Comparison of ENCODE assay signal across 1 cellular context in genomic region chr1:114346480-114347029, GRCh38.
TF ChIP-seq lines count a peak whose summit lies in the region.

No MANE protein-coding gene starts in this region.

TF ChIP-seq in GM12878, 131 proteins besides CTCF, POLR2A, EP300 and RAD21 (continued from another document):
- TF ChIP-seq ZSCAN29 (IDR thresholded peaks at IDR 0.05): no peak
- TF ChIP-seq RAD51 (IDR thresholded peaks at IDR 0.05): no peak
- peak; percentile 66 to 68; a peak in 3 of 4 replicates for TF ChIP-seq BHLHE40 (IDR thresholded peaks at IDR 0.05; ENCODE audit: borderline replicate concordance in 1 of 2, low read depth in 2 of 2, low read length in 1 of 2)
- peak; percentile 65; the same call in 1 of the 2 replicates for TF ChIP-seq LARP7 (IDR thresholded peaks at IDR 0.05)
- TF ChIP-seq YY1 (IDR thresholded peaks at IDR 0.05; ENCODE audit: low read depth, low read length): peak; percentile 90
- no peak for TF ChIP-seq REST (IDR thresholded peaks at IDR 0.05; ENCODE audit: low read depth, low read length)
- 0 out of 2 replicates have a peak, but pooled peaks have one; percentile 58 for TF ChIP-seq HSF1 (IDR thresholded peaks at IDR 0.05; ENCODE audit: low read depth, low read length)
- TF ChIP-seq SREBF1 (IDR thresholded peaks at IDR 0.05; ENCODE audit: low read length): 0 out of 2 replicates have a peak, but pooled peaks have one; percentile 22
- no peak for TF ChIP-seq PML (IDR thresholded peaks at IDR 0.05; ENCODE audit: low read length)
- TF ChIP-seq ATF3 (IDR thresholded peaks at IDR 0.05; ENCODE audit: borderline replicate concordance, extremely low read depth, low read depth, low read length): peak; percentile 64; the same call in 1 of the 2 replicates
- peak; percentile 95 for TF ChIP-seq STAT1 (conservative IDR thresholded peaks at IDR 0.05)
- 0 out of 2 replicates have a peak, but pooled peaks have one; percentile 34 for TF ChIP-seq JUND (IDR thresholded peaks at IDR 0.05; ENCODE audit: low read depth, low read length)
- TF ChIP-seq IRF3 (IDR thresholded peaks at IDR 0.05): peak; percentile 45; the same call in 1 of the 2 replicates
- no peak for TF ChIP-seq CEBPZ (IDR thresholded peaks at IDR 0.05; ENCODE audit: low read depth, low read length)
- no peak for TF ChIP-seq SMAD5 (IDR thresholded peaks at IDR 0.05; ENCODE audit: low read depth)
- TF ChIP-seq ZNF592 (IDR thresholded peaks at IDR 0.05): peak; percentile 92; the same call in 1 of the 2 replicates
- peak; percentile 60; the same call in 1 of the 2 replicates for TF ChIP-seq MXI1 (IDR thresholded peaks at IDR 0.05; ENCODE audit: low read depth, low read length)
- no peak for TF ChIP-seq BMI1 (IDR thresholded peaks at IDR 0.05; ENCODE audit: borderline replicate concordance)
- TF ChIP-seq HDGF (IDR thresholded peaks at IDR 0.05): no peak
- TF ChIP-seq POU2F2 (IDR thresholded peaks at IDR 0.05; ENCODE audit: borderline replicate concordance, low read depth, low read length): peak; percentile 78
- TF ChIP-seq ZNF207 (IDR thresholded peaks at IDR 0.05; ENCODE audit: borderline replicate concordance): peak; percentile 89; the same call in 1 of the 2 replicates
- TF ChIP-seq MEF2B (IDR thresholded peaks at IDR 0.05; ENCODE audit: partially characterized antibody, poor library complexity, severe bottlenecking): no peak
- TF ChIP-seq KDM1A (IDR thresholded peaks at IDR 0.05; ENCODE audit: borderline replicate concordance): no peak
- no peak for TF ChIP-seq ETV6 (conservative IDR thresholded peaks at IDR 0.05 in 1 of 2, IDR thresholded peaks at IDR 0.05 in 1 of 2; ENCODE audit: borderline replicate concordance in 1 of 2, low read depth in 1 of 2)
- TF ChIP-seq NFYA (IDR thresholded peaks at IDR 0.05; ENCODE audit: borderline replicate concordance, low read depth, low read length): no peak
- peak; percentile 95 for TF ChIP-seq RB1 (IDR thresholded peaks at IDR 0.05; ENCODE audit: borderline replicate concordance)
- no peak for TF ChIP-seq FOXK2 (IDR thresholded peaks at IDR 0.05)
- peak; percentile 81 for TF ChIP-seq RELA (IDR thresholded peaks at IDR 0.05; ENCODE audit: borderline replicate concordance, partially characterized antibody)
- TF ChIP-seq GATAD2B (conservative IDR thresholded peaks at IDR 0.05; ENCODE audit: low read depth): no peak; the same call in 1 of the 2 replicates
- TF ChIP-seq EZH2 (IDR thresholded peaks at IDR 0.05; ENCODE audit: borderline replicate concordance, control insufficient read depth, low read depth, low read length): no peak
- TF ChIP-seq CREB1 (IDR thresholded peaks at IDR 0.05; ENCODE audit: low read depth): peak; percentile 84
- TF ChIP-seq NBN (IDR thresholded peaks at IDR 0.05): 0 out of 2 replicates have a peak, but pooled peaks have one; percentile 50
- 0 out of 3 replicates have a peak, but pooled peaks of 1 of the 2 experiments have one; percentile 10 for TF ChIP-seq EGR1 (IDR thresholded peaks at IDR 0.05; ENCODE audit: borderline replicate concordance in 1 of 2, low read depth in 2 of 2, low read length in 2 of 2)
- no peak for TF ChIP-seq ZNF687 (IDR thresholded peaks at IDR 0.05)
- peak; percentile 12; the same call in 1 of the 2 replicates for TF ChIP-seq DPF2 (IDR thresholded peaks at IDR 0.05)
- TF ChIP-seq ZNF24 (IDR thresholded peaks at IDR 0.05): 0 out of 2 replicates have a peak, but pooled peaks have one; percentile 26
